In genomic region chr21:42234464-42235241, GRCh38 we compare ENCODE assay signal across 8 cellular contexts. TPM values are rescaled to one million over a fixed set of nuclear protein-coding genes. Genes with fewer than 3 reads are reported as not detected.
DNase-seq lines count a peak whose midpoint lies in the region; ATAC-seq and TF ChIP-seq lines count a peak whose summit lies in the region.

No MANE protein-coding gene starts in this region.

- H3K27ac ChIP-seq in HUES6 (ENCODE audit: low read depth, low read length) (no peak overlapping the region), thoracic aorta (peak overlapping the region; percentile 75)

- DNase-seq in SHP77 treated with DMSO at 0.1 percent for 48 hours (lab: John Stamatoyannopoulos, UW): peak; percentile 62
- peak; percentile 58 for DNase-seq in activated gamma-delta T cell treated with anti-CD3 and anti-CD28 coated beads, Interleukin-2, amount 50 U/mL, for 16 hours (ENCODE audit: low read depth)
- DNase-seq in glomerular visceral epithelial cell (ENCODE audit: extremely low spot score): peak; percentile 19
- DNase-seq in nucleus accumbens (lab: John Stamatoyannopoulos, UW): peak in 46 of 56 donors; percentile 41 to 85 (median 69)
- DNase-seq in thoracic aorta (ENCODE audit: low spot score): no peak
- no peak for DNase-seq in SW 1271 (lab: John Stamatoyannopoulos, UW)

- H3K36me3 ChIP-seq in HUES6 (ENCODE audit: control insufficient read depth, insufficient read depth, low read length): no peaks in the 10 kb centered on the region
- H3K36me3 ChIP-seq in thoracic aorta: no peaks in the 10 kb centered on the region

- ATAC-seq in GM18502 (IDR thresholded peaks at IDR 0.05; ENCODE audit: poor library complexity, unreplicated experiment) (peak; percentile 37), thoracic aorta (ENCODE audit: insufficient number of reproducible peaks, low FRiP score, low read depth) (peak; percentile 46)

- H3K27me3 ChIP-seq in HUES6 (ENCODE audit: control insufficient read depth, insufficient read depth, low read length): peaks cover 63% of the 10 kb centered on the region
- H3K27me3 ChIP-seq in thoracic aorta (replicated peaks; ENCODE audit: insufficient read depth): no peaks in the 10 kb centered on the region

- H3K4me1 ChIP-seq in HUES6 (ENCODE audit: control insufficient read depth, insufficient read depth, low read length): peaks cover 30% of the 10 kb centered on the region
- H3K4me1 ChIP-seq in thoracic aorta (ENCODE audit: control insufficient read depth in 1 of 2, low read depth in 2 of 2): peaks cover 27 to 40% of the 10 kb centered on the region in 2 donors

- no peak for TF ChIP-seq CTCF in thoracic aorta (IDR thresholded peaks at IDR 0.05)

- peak overlapping the region; percentile 60 for H3K4me3 ChIP-seq in HUES6 (ENCODE audit: low read depth, low read length)
- H3K4me3 ChIP-seq in thoracic aorta: peak overlapping the region; percentile 75

- peak overlapping the region; percentile 61 for H3K9ac ChIP-seq in HUES6 (ENCODE audit: low read length)

- H3K9me3 ChIP-seq in HUES6 (ENCODE audit: control insufficient read depth, insufficient read depth, low read depth, low read length) (no peaks in the 10 kb centered on the region), thoracic aorta (no peaks in the 10 kb centered on the region)

RNA-seq across cellular contexts. Expression of gene ABCG1, which starts 15.7 kb away (rescaled TPM):
- 10 to 100 TPM; 15.6 to 20.6 TPM for total RNA-seq in thoracic aorta

Comparison
In these comparisons a context has a peak if more than half of its experiments do, and no peak if none do; other contexts are left out.
1. DNase-seq: peak in SHP77 treated with DMSO at 0.1 percent for 48 hours (single experiment), activated gamma-delta T cell treated with anti-CD3 and anti-CD28 coated beads, Interleukin-2, amount 50 U/mL, for 16 hours (single experiment), glomerular visceral epithelial cell (single experiment) and nucleus accumbens (46 of 56); none in thoracic aorta (single experiment) and SW 1271 (0 of 2).